In the genomic region with DNA sequence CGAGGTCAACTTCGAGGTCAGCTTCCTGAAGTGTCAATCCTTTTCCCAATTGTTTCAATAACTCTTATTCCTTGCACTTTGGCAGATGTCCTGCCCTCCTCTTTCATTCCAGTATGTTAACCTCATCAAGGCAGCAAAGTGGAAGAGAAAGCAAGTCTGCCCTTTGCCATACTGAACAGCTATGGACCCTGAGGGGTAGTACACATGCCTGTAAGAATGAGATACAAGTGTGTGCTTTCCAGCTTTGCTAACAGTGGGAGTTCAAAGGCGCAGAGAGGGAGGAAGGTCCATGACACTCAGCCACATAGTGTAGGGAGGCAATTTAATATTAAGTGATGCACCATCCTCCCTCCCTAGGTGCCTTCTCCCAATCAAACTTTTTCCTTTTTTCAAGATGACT, we compare ENCODE assay signal across 8 cellular contexts.
"Had no signal": no experiment of that assay in that cellular context is flagged by ENCODE, and none has a peak within 500 bp of the region (broad histone marks: within the 10 kb centered on the region; RNA-seq: fewer than 3 reads in every experiment).

No MANE protein-coding gene starts in this region.

- FAIRE-seq: HepG2 had no signal

- H3K9me3 Mint-ChIP-seq: HFFc6, IgD-negative memory B cell had no signal

- H3K4me1 Mint-ChIP-seq: IgD-negative memory B cell had no signal

- H3K4me3 Mint-ChIP-seq: HFFc6, IgD-negative memory B cell had no signal

- H3K27ac ChIP-seq: GM23248, HL-60 had no signal

- H3K27ac Mint-ChIP-seq: HFFc6, IgD-negative memory B cell had no signal

- ATAC-seq: HCT116, HepG2 had no signal

- DNase-seq: GM23248, GOT3, H7, HFFc6 had no signal
